ENCODE assay signal across 18 cellular contexts in genomic region chr20:46557231-46557956, GRCh38. TPM values are rescaled to one million over a fixed set of nuclear protein-coding genes. Genes with fewer than 3 reads are reported as not detected.
A peak's percentile ranks its signal among the peaks of the same experiment; 100 is the strongest.
DNase-seq lines count a peak whose midpoint lies in the region; ATAC-seq and TF ChIP-seq lines count a peak whose summit lies in the region.
"Had no signal": no experiment of that assay in that cellular context is flagged by ENCODE, and none has a peak within 500 bp of the region (broad histone marks: within the 10 kb centered on the region; RNA-seq: fewer than 3 reads in every experiment).

No MANE protein-coding gene starts in this region.

- WGBS in esophagus muscularis mucosa: 66% methylated on average over 8 of the region's 8 CpGs

- intact Hi-C loops in posterior vena cava (cut with DNase I) (no loop called here), esophagus muscularis mucosa (cut with DNase I) (no loop called here)

- TF ChIP-seq CTCF in choroid plexus epithelial cell (conservative IDR thresholded peaks at IDR 0.05; ENCODE audit: low read depth, low read length) (no peak), WERI-Rb-1 (IDR thresholded peaks at IDR 0.05; ENCODE audit: low read depth, low read length) (no peak), esophagus muscularis mucosa (IDR thresholded peaks at IDR 0.05) (no peak)

- H3K36me3 ChIP-seq in MG63 (no peaks in the 10 kb centered on the region), WERI-Rb-1 (no peaks in the 10 kb centered on the region), esophagus muscularis mucosa (no peaks in the 10 kb centered on the region)
- H3K36me3 ChIP-seq: neural progenitor cell had no signal

- no peak overlapping the region for H3K4me3 ChIP-seq in MG63
- no peak overlapping the region for H3K4me3 ChIP-seq in choroid plexus epithelial cell (ENCODE audit: low read depth, low read length)
- H3K4me3 ChIP-seq in WERI-Rb-1 (ENCODE audit: low read depth, low read length): no peak overlapping the region
- no peak overlapping the region for H3K4me3 ChIP-seq in esophagus muscularis mucosa
- H3K4me3 ChIP-seq: neural progenitor cell had no signal

- DNase-seq in DMS 273 (lab: John Stamatoyannopoulos, UW; ENCODE audit: unreplicated experiment) (peak; percentile 16), DMS 273 treated with DMSO at 0.1 percent for 48 hours (lab: John Stamatoyannopoulos, UW) (no peak), MG63 (peak; percentile 47), choroid plexus epithelial cell (ENCODE audit: low read depth) (peak; percentile 60), posterior vena cava (ENCODE audit: low spot score) (peak; percentile 32), WERI-Rb-1 (no peak), esophagus muscularis mucosa (ENCODE audit: extremely low spot score) (no peak)
- DNase-seq: activated naive CD8-positive, alpha-beta T cell treated with anti-CD3 and anti-CD28 coated beads, Interleukin-2, amount 10 ng/mL, durations not matched to agents 7 days and 5 days; DMS153; H7; NCI-H1417; NCI-H524; Right ventricle myocardium superior had no signal

- no peaks in the 10 kb centered on the region for H3K27me3 ChIP-seq in MG63
- no peaks in the 10 kb centered on the region for H3K27me3 ChIP-seq in WERI-Rb-1 (ENCODE audit: insufficient read depth, low read depth, severe bottlenecking)
- peaks cover 0 to 6% (median 0%) of the 10 kb centered on the region in 4 donors for H3K27me3 ChIP-seq in esophagus muscularis mucosa

- no peak for ATAC-seq in HG03442 (IDR thresholded peaks at IDR 0.05; ENCODE audit: unreplicated experiment)

- peaks cover 4 to 8% (median 7%) of the 10 kb centered on the region in 4 donors for H3K4me1 ChIP-seq in esophagus muscularis mucosa

- no peak overlapping the region for H3K27ac ChIP-seq in WERI-Rb-1
- no peak overlapping the region for H3K27ac ChIP-seq in esophagus muscularis mucosa (replicated peaks in 1 of 4)
- H3K27ac ChIP-seq: 22Rv1, neural progenitor cell had no signal

- TF ChIP-seq EP300 in esophagus muscularis mucosa (IDR thresholded peaks at IDR 0.05): no peak

- no peak for TF ChIP-seq POLR2A in esophagus muscularis mucosa (IDR thresholded peaks at IDR 0.05; ENCODE audit: low read depth)

- H3K9me3 ChIP-seq in MG63 (no peaks in the 10 kb centered on the region), WERI-Rb-1 (ENCODE audit: severe bottlenecking) (no peaks in the 10 kb centered on the region), esophagus muscularis mucosa (no peaks in the 10 kb centered on the region)

RNA-seq across cellular contexts. Expression of gene OCSTAMP, which starts 6.9 kb away (rescaled TPM):
- not detected in 2 replicates for total RNA-seq in MG63 (2014; rRNA removed; shearing (Covaris generic); ENCODE audit: low replicate concordance)
- not detected for total RNA-seq in posterior vena cava
- total RNA-seq in esophagus muscularis mucosa: not detected
- total RNA-seq: activated naive CD8-positive, alpha-beta T cell treated with anti-CD3 and anti-CD28 coated beads, Interleukin-2, amount 10 ng/mL, durations not matched to agents 7 days and 5 days; glomerular endothelial cell; H7; Right ventricle myocardium superior; ureter had no signal

RNA-seq across cellular contexts. Expression of gene ZNF334, which starts 44.0 kb away (rescaled TPM):
- total RNA-seq in MG63 (2014; rRNA removed; shearing (Covaris generic); ENCODE audit: low replicate concordance): 0.30 TPM in 1 of 2 replicates, not detected in the other
- total RNA-seq in posterior vena cava (1 to 10 TPM; 1.1 to 3.1 TPM), esophagus muscularis mucosa (1 to 10 TPM in 1 of 4 donors, under 1 TPM in 3; 0.50 to 2.5 (median 0.95) TPM)

Comparison
In these comparisons a context has a peak if more than half of its experiments do, and no peak if none do; other contexts are left out.
1. DNase-seq: peak in DMS 273 (single experiment), MG63 (single experiment), choroid plexus epithelial cell (single experiment) and posterior vena cava (single experiment); none in DMS 273 treated with DMSO at 0.1 percent for 48 hours (single experiment), WERI-Rb-1 (single experiment) and esophagus muscularis mucosa (single experiment).